In the genomic region with DNA sequence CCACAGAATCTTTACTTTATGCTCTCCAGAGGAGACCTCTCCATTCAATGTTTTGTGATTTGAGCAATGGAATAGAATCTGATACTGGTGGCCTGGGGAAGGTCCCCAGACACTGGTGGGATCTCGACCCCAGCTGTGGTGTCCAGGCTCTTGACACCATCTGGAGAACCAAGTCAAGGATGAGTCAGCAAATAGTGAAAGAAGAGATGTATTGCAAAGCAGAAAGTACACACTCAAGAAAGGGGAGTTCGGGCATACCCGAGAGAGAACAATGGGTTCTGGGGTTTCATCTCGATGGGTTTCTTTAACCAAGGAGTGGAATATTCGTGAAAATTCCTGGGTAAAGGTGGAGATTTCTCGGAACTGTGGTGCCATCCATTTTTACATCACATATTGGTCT, we compare ENCODE assay signal across 8 cellular contexts.
DNase-seq lines count a peak whose midpoint lies in the region; ATAC-seq, FAIRE-seq and TF ChIP-seq lines count a peak whose summit lies in the region.
"Not testable (repeated sequence)": the region's sequence is repeated elsewhere in the genome, so short reads cannot be mapped to it uniquely, and the experiment has no call there.

No MANE protein-coding gene starts in this region.

- not testable (repeated sequence) for FAIRE-seq in A549 (lab: Jason Lieb, UNC)

- not testable (repeated sequence) for TF ChIP-seq POLR2A in A549 (IDR thresholded peaks at IDR 0.05; ENCODE audit: low read length)

- H3K9me3 Mint-ChIP-seq in GM23338; T-helper 1 cell treated with Interleukin-12 subunit alpha and Interleukin-12 subunit beta and Interleukin-4 antibody, amounts not matched to agents 30 μg/mL and 1 μg/mL, for 36 hours; activated T-cell treated with anti-CD3 and anti-CD28 coated beads, Interleukin-2, amount 50 U/mL, for 24 hours; activated naive CD4-positive, alpha-beta T cell treated with anti-CD3 and anti-CD28 coated beads, Interleukin-2, amount 50 U/mL, for 72 hours; glutamatergic neuron (ENCODE audit: unreplicated experiment); nephron; stimulated activated naive CD8-positive, alpha-beta T cell treated with anti-CD3 and anti-CD28 coated beads, Interleukin-15, amount 100 ng/mL, for 72 hours: not testable (repeated sequence)

- POLR2A ChIA-PET in A549 (lab: Yijun Ruan, JAX): not testable (repeated sequence)

- H3K27ac Mint-ChIP-seq in GM23338 (0 out of 2 replicates have a peak overlapping the region, but pooled peaks have one; percentile 70), glutamatergic neuron (ENCODE audit: unreplicated experiment) (peak overlapping the region; percentile 73), nephron (peak overlapping the region; percentile 38 to 76 (median 59))
- not testable (repeated sequence) for H3K27ac Mint-ChIP-seq in T-helper 1 cell treated with Interleukin-12 subunit alpha and Interleukin-12 subunit beta and Interleukin-4 antibody, amounts not matched to agents 30 μg/mL and 1 μg/mL, for 36 hours
- peak overlapping the region; percentile 59 for H3K27ac Mint-ChIP-seq in activated T-cell treated with anti-CD3 and anti-CD28 coated beads, Interleukin-2, amount 50 U/mL, for 24 hours
- H3K27ac Mint-ChIP-seq in activated naive CD4-positive, alpha-beta T cell treated with anti-CD3 and anti-CD28 coated beads, Interleukin-2, amount 50 U/mL, for 72 hours: peak overlapping the region; percentile 60 to 99
- H3K27ac Mint-ChIP-seq in stimulated activated naive CD8-positive, alpha-beta T cell treated with anti-CD3 and anti-CD28 coated beads, Interleukin-15, amount 100 ng/mL, for 72 hours: peak overlapping the region in 1 of 2 donors; percentile 90

- H3K4me2 ChIP-seq in A549: peak overlapping the region; percentile 62; the same call in 1 of the 3 replicates
- not testable (repeated sequence) for H3K4me2 ChIP-seq in GM23338

- not testable (repeated sequence) for H3K4me3 ChIP-seq in A549, GM23338

- TF ChIP-seq RAD21 in A549 (conservative IDR thresholded peaks at IDR 0.05 in 1 of 2, IDR thresholded peaks at IDR 0.05 in 1 of 2): not testable (repeated sequence)

- not testable (repeated sequence) for DNase-seq in A549 (ENCODE audit: low read depth in 1 of 2, low spot score in 1 of 2); GM23338 (ENCODE audit: low spot score); activated T-cell treated with anti-CD3 and anti-CD28 coated beads, Interleukin-2, amount 50 U/mL, for 24 hours; activated naive CD4-positive, alpha-beta T cell treated with anti-CD3 and anti-CD28 coated beads, Interleukin-2, amount 50 U/mL, for 72 hours (ENCODE audit: low spot score in 2 of 2); glutamatergic neuron; stimulated activated naive CD8-positive, alpha-beta T cell treated with anti-CD3 and anti-CD28 coated beads, Interleukin-15, amount 100 ng/mL, for 72 hours

- not testable (repeated sequence) for TF ChIP-seq EP300 in A549 (IDR thresholded peaks at IDR 0.05)

- H3K4me1 Mint-ChIP-seq in GM23338; glutamatergic neuron (ENCODE audit: low read depth, unreplicated experiment); nephron: not testable (repeated sequence)
- H3K4me1 Mint-ChIP-seq in T-helper 1 cell treated with Interleukin-12 subunit alpha and Interleukin-12 subunit beta and Interleukin-4 antibody, amounts not matched to agents 30 μg/mL and 1 μg/mL, for 36 hours (ENCODE audit: low read depth): peaks cover 11% of the 10 kb centered on the region
- peaks cover 22% of the 10 kb centered on the region for H3K4me1 Mint-ChIP-seq in activated T-cell treated with anti-CD3 and anti-CD28 coated beads, Interleukin-2, amount 50 U/mL, for 24 hours (ENCODE audit: low read depth)
- H3K4me1 Mint-ChIP-seq in stimulated activated naive CD8-positive, alpha-beta T cell treated with anti-CD3 and anti-CD28 coated beads, Interleukin-15, amount 100 ng/mL, for 72 hours: peaks cover 36% of the 10 kb centered on the region

- not testable (repeated sequence) for ATAC-seq in A549; GM23338; activated naive CD4-positive, alpha-beta T cell treated with anti-CD3 and anti-CD28 coated beads, Interleukin-2, amount 50 U/mL, for 72 hours; stimulated activated naive CD8-positive, alpha-beta T cell treated with anti-CD3 and anti-CD28 coated beads, Interleukin-15, amount 100 ng/mL, for 72 hours

- not testable (repeated sequence) for H3K36me3 ChIP-seq in GM23338 (ENCODE audit: insufficient read depth)

- not testable (repeated sequence) for TF ChIP-seq CTCF in A549 (IDR thresholded peaks at IDR 0.05); GM23338 (conservative IDR thresholded peaks at IDR 0.05; ENCODE audit: low read depth in 2 of 2); glutamatergic neuron (IDR thresholded peaks at IDR 0.05; ENCODE audit: partially characterized antibody, unreplicated experiment); nephron (IDR thresholded peaks at IDR 0.05; ENCODE audit: unreplicated experiment in 3 of 3)

- CTCF ChIA-PET in A549 (lab: Yijun Ruan, JAX): not testable (repeated sequence)

- not testable (repeated sequence) for H3K27me3 ChIP-seq in GM23338 (ENCODE audit: insufficient read depth)

- H3K9me2 ChIP-seq in GM23338 (ENCODE audit: insufficient read depth): not testable (repeated sequence)

- H3K79me2 ChIP-seq in GM23338 (replicated peaks; ENCODE audit: insufficient read depth): not testable (repeated sequence)

- H2AFZ ChIP-seq in GM23338: not testable (repeated sequence)

- not testable (repeated sequence) for H3K4me1 ChIP-seq in A549; GM23338 (ENCODE audit: insufficient read depth)

- H3F3A ChIP-seq in GM23338 (replicated peaks; ENCODE audit: low read depth): not testable (repeated sequence)

- 0 out of 6 replicates have a peak overlapping the region, but pooled peaks of 1 of the 2 experiments have one; percentile 31 for H3K27ac ChIP-seq in A549
- H3K27ac ChIP-seq in GM23338 (ENCODE audit: low read depth): not testable (repeated sequence)

- not testable (repeated sequence) for H3K4me3 Mint-ChIP-seq in GM23338
- peak overlapping the region; percentile 44 for H3K4me3 Mint-ChIP-seq in T-helper 1 cell treated with Interleukin-12 subunit alpha and Interleukin-12 subunit beta and Interleukin-4 antibody, amounts not matched to agents 30 μg/mL and 1 μg/mL, for 36 hours
- peak overlapping the region; percentile 35 for H3K4me3 Mint-ChIP-seq in activated T-cell treated with anti-CD3 and anti-CD28 coated beads, Interleukin-2, amount 50 U/mL, for 24 hours
- peak overlapping the region; percentile 59 for H3K4me3 Mint-ChIP-seq in glutamatergic neuron (ENCODE audit: unreplicated experiment)
- H3K4me3 Mint-ChIP-seq in nephron: peak overlapping the region; percentile 74 to 83 (median 77)
- H3K4me3 Mint-ChIP-seq in stimulated activated naive CD8-positive, alpha-beta T cell treated with anti-CD3 and anti-CD28 coated beads, Interleukin-15, amount 100 ng/mL, for 72 hours: peak overlapping the region; percentile 47 to 54

- WGBS in A549 (ENCODE audit: missing lambda C conversion rate): 84% methylated on average over 6 of the region's 6 CpGs

- H4K20me1 ChIP-seq in GM23338 (replicated peaks; ENCODE audit: insufficient read depth): not testable (repeated sequence)

- not testable (repeated sequence) for H3K36me3 Mint-ChIP-seq in GM23338 (ENCODE audit: low read depth); T-helper 1 cell treated with Interleukin-12 subunit alpha and Interleukin-12 subunit beta and Interleukin-4 antibody, amounts not matched to agents 30 μg/mL and 1 μg/mL, for 36 hours (ENCODE audit: low read depth); activated T-cell treated with anti-CD3 and anti-CD28 coated beads, Interleukin-2, amount 50 U/mL, for 24 hours (ENCODE audit: low read depth); activated naive CD4-positive, alpha-beta T cell treated with anti-CD3 and anti-CD28 coated beads, Interleukin-2, amount 50 U/mL, for 72 hours; glutamatergic neuron (ENCODE audit: unreplicated experiment); nephron (ENCODE audit: low read depth)

- H3K27me3 Mint-ChIP-seq in GM23338 (ENCODE audit: insufficient read depth, low read depth, poor library complexity); T-helper 1 cell treated with Interleukin-12 subunit alpha and Interleukin-12 subunit beta and Interleukin-4 antibody, amounts not matched to agents 30 μg/mL and 1 μg/mL, for 36 hours (ENCODE audit: low read depth); activated T-cell treated with anti-CD3 and anti-CD28 coated beads, Interleukin-2, amount 50 U/mL, for 24 hours; nephron (ENCODE audit: low read depth); stimulated activated naive CD8-positive, alpha-beta T cell treated with anti-CD3 and anti-CD28 coated beads, Interleukin-15, amount 100 ng/mL, for 72 hours: not testable (repeated sequence)
- peaks cover 11% of the 10 kb centered on the region for H3K27me3 Mint-ChIP-seq in glutamatergic neuron (ENCODE audit: unreplicated experiment)

- H3K9me3 ChIP-seq in A549: not testable (repeated sequence)

TF ChIP-seq in A549, 52 proteins besides CTCF, POLR2A, EP300 and RAD21:
- TF ChIP-seq NFE2L2 (conservative IDR thresholded peaks at IDR 0.05; ENCODE audit: low read length): 0 out of 2 replicates have a peak, but pooled peaks have one; percentile 10
- peak; percentile 59 for TF ChIP-seq MAFK (IDR thresholded peaks at IDR 0.05; ENCODE audit: partially characterized antibody)
